ENCODE assay signal across 7 cellular contexts in genomic region chr6:123472025-123472702, GRCh38.
DNase-seq lines count a peak whose midpoint lies in the region; ATAC-seq, FAIRE-seq and TF ChIP-seq lines count a peak whose summit lies in the region.
"Not testable (repeated sequence)": the region's sequence is repeated elsewhere in the genome, so short reads cannot be mapped to it uniquely, and the experiment has no call there.

No MANE protein-coding gene starts in this region.

- not testable (repeated sequence) for TF ChIP-seq POLR2A in H1 (IDR thresholded peaks at IDR 0.05; ENCODE audit: control extremely low read depth in 1 of 2, low read depth in 2 of 2, low read length in 2 of 2); gastrocnemius medialis (IDR thresholded peaks at IDR 0.05)

- not testable (repeated sequence) for H3K27me3 ChIP-seq in HUES6 (ENCODE audit: control insufficient read depth, insufficient read depth, low read length); H1 (replicated peaks in 1 of 4; ENCODE audit: control insufficient read depth in 3 of 4, extremely low read depth in 1 of 4, insufficient read depth in 3 of 4, low read length in 3 of 4); right cardiac atrium (ENCODE audit: control insufficient read depth, insufficient read depth); gastrocnemius medialis

- not testable (repeated sequence) for H2BK15ac ChIP-seq in H1 (ENCODE audit: low read length)

- not testable (repeated sequence) for H2AK5ac ChIP-seq in H1 (ENCODE audit: low read depth, low read length)

- TF ChIP-seq CTCF in H1 (IDR thresholded peaks at IDR 0.05; ENCODE audit: control extremely low read depth in 1 of 3, insufficient read depth in 1 of 3, low read depth in 1 of 3, low read length in 3 of 3); neural crest cell (conservative IDR thresholded peaks at IDR 0.05); gastrocnemius medialis (IDR thresholded peaks at IDR 0.05 in 4 of 5, conservative IDR thresholded peaks at IDR 0.05 in 1 of 5): not testable (repeated sequence)

- DNase-seq in H1 (ENCODE audit: low read depth in 1 of 2, low spot score in 2 of 2) (peak in 1 of 2 experiments; percentile 60), right cardiac atrium (peak in 2 of 3 donors; percentile 14 to 50), mesenteric fat pad (ENCODE audit: low spot score) (peak; percentile 64), neural crest cell (ENCODE audit: low read depth, low spot score) (peak; percentile 10)
- DNase-seq in gastrocnemius medialis = not testable (repeated sequence)

- not testable (repeated sequence) for H3K9me3 Mint-ChIP-seq in neural crest cell

- not testable (repeated sequence) for H3K27me3 Mint-ChIP-seq in neural crest cell (ENCODE audit: low read depth)

- WGBS in H1 (ENCODE audit: extremely low coverage in 1 of 2, insufficient coverage in 1 of 2, insufficient read length in 1 of 2, insufficient replicate concordance in 2 of 2, low coverage in 1 of 2, low lambda C conversion rate in 2 of 2, missing lambda C conversion rate in 1 of 2), 2 experiments = 89% methylated on average over 21 of the region's 29 CpGs; no CpG with 5 or more reads in 1 of the 2 experiments
- WGBS in right cardiac atrium = 87% methylated on average over 29 of the region's 29 CpGs

- H3K79me2 ChIP-seq in H1 (ENCODE audit: control insufficient read depth in 1 of 2, insufficient read depth in 2 of 2, low read length in 2 of 2) = not testable (repeated sequence)

- CTCF ChIA-PET in H1 (lab: Charles Lee; ENCODE audit: partially characterized antibody) = interaction anchor here (0.9 to 1.1 kb wide), 2 partner anchors 13 to 325 kb away, joined by 3 to 4 read pairs; no protein-coding TSS in a partner anchor

- H3K9ac ChIP-seq in ES-I3 (ENCODE audit: low read depth, low read length) (peak overlapping the region; percentile 28), HUES6 (ENCODE audit: low read length) (peak overlapping the region; percentile 33)
- H3K9ac ChIP-seq in H1 (replicated peaks in 1 of 4; ENCODE audit: extremely low read depth in 1 of 4, low read depth in 3 of 4, low read length in 3 of 4) = not testable (repeated sequence)

- not testable (repeated sequence) for H2BK12ac ChIP-seq in H1 (ENCODE audit: low read depth, low read length)

- ATAC-seq in right cardiac atrium, gastrocnemius medialis: not testable (repeated sequence)

- H4K5ac ChIP-seq in H1 (ENCODE audit: insufficient read length, low read depth, low read length) = not testable (repeated sequence)

- H3K79me1 ChIP-seq in H1 (ENCODE audit: low read depth, low read length) = not testable (repeated sequence)

- not testable (repeated sequence) for H3K36me3 ChIP-seq in ES-I3 (ENCODE audit: insufficient read depth, low read length); HUES6 (ENCODE audit: control insufficient read depth, insufficient read depth, low read length); H1 (ENCODE audit: control insufficient read depth in 2 of 4, insufficient read depth in 4 of 4, low read length in 3 of 4); gastrocnemius medialis

- H3K4me1 Mint-ChIP-seq in neural crest cell = peaks cover 13% of the 10 kb centered on the region

- not testable (repeated sequence) for H2BK5ac ChIP-seq in H1 (ENCODE audit: low read depth, low read length)

- in situ Hi-C loops in gastrocnemius medialis (cut with MboI; ENCODE audit: low sequenced_read_pairs in 4 of 4) = not testable (repeated sequence)

- POLR2A ChIA-PET in H1 (lab: Charles Lee; ENCODE audit: partially characterized antibody) = interaction anchor here (0.7 to 1.3 kb wide), 4 partner anchors 11 to 47 kb away, joined by 3 read pairs; no protein-coding TSS in a partner anchor

- H3K14ac ChIP-seq in H1 (ENCODE audit: insufficient read length) = not testable (repeated sequence)

- H3K9me3 ChIP-seq in ES-I3 (ENCODE audit: control insufficient read depth, insufficient read depth, low read length); HUES6 (ENCODE audit: control insufficient read depth, insufficient read depth, low read depth, low read length); H1 (ENCODE audit: insufficient read depth in 2 of 2, low read depth in 1 of 2, low read length in 1 of 2); right cardiac atrium (ENCODE audit: control insufficient read depth, low read length); gastrocnemius medialis: not testable (repeated sequence)

- not testable (repeated sequence) for H4K20me1 ChIP-seq in H1 (replicated peaks in 1 of 2; ENCODE audit: control insufficient read depth in 1 of 2, insufficient read depth in 2 of 2, low read length in 2 of 2)

- not testable (repeated sequence) for H3K4me1 ChIP-seq in ES-I3 (ENCODE audit: insufficient read depth, low read length); HUES6 (ENCODE audit: control insufficient read depth, insufficient read depth, low read length); H1 (replicated peaks in 1 of 4; ENCODE audit: control insufficient read depth in 3 of 4, insufficient read depth in 4 of 4, low read length in 3 of 4); right cardiac atrium (ENCODE audit: control insufficient read depth, insufficient read depth, low read length); gastrocnemius medialis

- not testable (repeated sequence) for H3K23ac ChIP-seq in H1 (ENCODE audit: insufficient read length)

- H3K27ac ChIP-seq in HUES6 (ENCODE audit: low read depth, low read length); H1 (ENCODE audit: low read depth, low read length); right cardiac atrium (ENCODE audit: low read length): not testable (repeated sequence)
- H3K27ac ChIP-seq in gastrocnemius medialis = peak overlapping the region; percentile 34 to 76 (median 64)

- not testable (repeated sequence) for H3K18ac ChIP-seq in H1 (ENCODE audit: extremely low read depth, low read length)

- H3K4me2 ChIP-seq in H1 (ENCODE audit: insufficient read depth in 1 of 2, low read depth in 2 of 2, low read length in 2 of 2) = not testable (repeated sequence)

- not testable (repeated sequence) for H2AFZ ChIP-seq in H1 (ENCODE audit: low read length)

- TF ChIP-seq EP300 in H1 (IDR thresholded peaks at IDR 0.05; ENCODE audit: borderline replicate concordance in 1 of 2, low read depth in 2 of 2, low read length in 2 of 2) = not testable (repeated sequence)

- 0 out of 2 replicates have a peak overlapping the region, but pooled peaks have one; percentile 25 for H4K8ac ChIP-seq in H1 (ENCODE audit: extremely low read depth, insufficient read depth, low read length)

- not testable (repeated sequence) for H2BK20ac ChIP-seq in H1 (ENCODE audit: low read length)

- peak overlapping the region; percentile 45 for H3K4me3 Mint-ChIP-seq in neural crest cell

- peak overlapping the region; percentile 70 for H3K27ac Mint-ChIP-seq in neural crest cell (ENCODE audit: unreplicated experiment)

- not testable (repeated sequence) for H3K56ac ChIP-seq in H1 (replicated peaks; ENCODE audit: insufficient read length, low read depth, low read length)

- not testable (repeated sequence) for FAIRE-seq in H1 (lab: Jason Lieb, UNC)

- H3K23me2 ChIP-seq in H1 (ENCODE audit: low read depth, low read length) = not testable (repeated sequence)

- not testable (repeated sequence) for H4K91ac ChIP-seq in H1 (replicated peaks; ENCODE audit: insufficient read length, low read length)

- intact Hi-C loops in right cardiac atrium (cut with DNase I); gastrocnemius medialis (cut with DNase I; ENCODE audit: low total_unique reads): not testable (repeated sequence)

- not testable (repeated sequence) for H3K36me3 Mint-ChIP-seq in neural crest cell (ENCODE audit: low read depth)

- H3K4me3 ChIP-seq in HUES6 (ENCODE audit: low read depth, low read length); H1 (ENCODE audit: extremely low read depth in 1 of 4, insufficient read depth in 2 of 4, low read depth in 3 of 4, low read length in 4 of 4); right cardiac atrium (ENCODE audit: low read length); gastrocnemius medialis: not testable (repeated sequence)

- not testable (repeated sequence) for H3K4ac ChIP-seq in H1 (replicated peaks; ENCODE audit: insufficient read length, low read depth, low read length)

- not testable (repeated sequence) for H2BK120ac ChIP-seq in H1 (replicated peaks; ENCODE audit: low read depth, low read length)

- not testable (repeated sequence) for TF ChIP-seq RAD21 in H1 (IDR thresholded peaks at IDR 0.05 in 1 of 2, conservative IDR thresholded peaks at IDR 0.05 in 1 of 2; ENCODE audit: low read depth in 2 of 2, low read length in 2 of 2)
